Comparison of ENCODE assay signal across 2 cellular contexts in genomic region chr16:73020409-73020884, GRCh38.
TF ChIP-seq lines count a peak whose summit lies in the region.

No MANE protein-coding gene starts in this region.

TF ChIP-seq in A549, 52 proteins besides CTCF, POLR2A, EP300 and RAD21 (continued from another document):
- TF ChIP-seq ATOH8 (CRISPR knock-in tag; IDR thresholded peaks at IDR 0.05; ENCODE audit: low read depth) (peak; percentile 87), BCL3 (IDR thresholded peaks at IDR 0.05) (peak; percentile 75; the same call in 2 of the 3 replicates), JUN (IDR thresholded peaks at IDR 0.05) (peak; percentile 53 to 68; a peak in 4 of 5 replicates), PBX3 (IDR thresholded peaks at IDR 0.05) (peak; percentile 75; the same call in 1 of the 2 replicates), FOSB (CRISPR knock-in tag; IDR thresholded peaks at IDR 0.05) (no peak), GATA3 (IDR thresholded peaks at IDR 0.05; ENCODE audit: borderline replicate concordance) (peak; percentile 84), CBX8 (IDR thresholded peaks at IDR 0.05) (no peak), E2F6 (IDR thresholded peaks at IDR 0.05; ENCODE audit: borderline replicate concordance, low read depth) (peak; percentile 42; the same call in 1 of the 2 replicates), ELK1 (IDR thresholded peaks at IDR 0.05; ENCODE audit: low read depth, low read length) (no peak), EHMT2 (IDR thresholded peaks at IDR 0.05; ENCODE audit: low read depth) (no peak), ZC3H11A (IDR thresholded peaks at IDR 0.05) (no peak), JUNB (IDR thresholded peaks at IDR 0.05) (peak; percentile 91), FOSL2 (IDR thresholded peaks at IDR 0.05) (peak; percentile 95), FOSL2 (CRISPR knock-in tag; IDR thresholded peaks at IDR 0.05) (peak; percentile 94), CHD4 (IDR thresholded peaks at IDR 0.05; ENCODE audit: borderline replicate concordance) (no peak), MAX (IDR thresholded peaks at IDR 0.05) (peak; percentile 77), BHLHE40 (IDR thresholded peaks at IDR 0.05; ENCODE audit: low read depth, low read length) (no peak), RNF2 (IDR thresholded peaks at IDR 0.05; ENCODE audit: borderline replicate concordance, low read depth) (no peak), MAZ (IDR thresholded peaks at IDR 0.05; ENCODE audit: borderline replicate concordance, low read depth, low read length) (no peak), EHF (CRISPR knock-in tag; IDR thresholded peaks at IDR 0.05) (peak; percentile 84), FOXS1 (CRISPR knock-in tag; IDR thresholded peaks at IDR 0.05) (peak; percentile 99), PHF8 (IDR thresholded peaks at IDR 0.05; ENCODE audit: borderline replicate concordance, low read depth) (no peak), HDAC2 (IDR thresholded peaks at IDR 0.05) (no peak), CBX2 (IDR thresholded peaks at IDR 0.05; ENCODE audit: borderline replicate concordance, low read depth) (no peak), MAFK (IDR thresholded peaks at IDR 0.05; ENCODE audit: partially characterized antibody) (peak; percentile 100), CEBPB (IDR thresholded peaks at IDR 0.05) (peak in 1 of 2 experiments; percentile 51; a peak in 3 of 4 replicates), NFE2L2 (conservative IDR thresholded peaks at IDR 0.05; ENCODE audit: low read length) (peak; percentile 100)
TF ChIP-seq in A549: peak in this region for 16.

TF ChIP-seq in IMR-90, 13 proteins besides CTCF, POLR2A, EP300 and RAD21 (continued from another document):
- TF ChIP-seq BHLHE40 (IDR thresholded peaks at IDR 0.05; ENCODE audit: low read depth, low read length): peak; percentile 35; the same call in 1 of the 2 replicates
- TF ChIP-seq USF2 (IDR thresholded peaks at IDR 0.05; ENCODE audit: low read depth, low read length): no peak
- no peak for TF ChIP-seq ELK1 (IDR thresholded peaks at IDR 0.05; ENCODE audit: borderline replicate concordance, low read depth, low read length)
- TF ChIP-seq SMC3 (IDR thresholded peaks at IDR 0.05; ENCODE audit: low read depth, low read length): no peak
- no peak for TF ChIP-seq MAZ (IDR thresholded peaks at IDR 0.05; ENCODE audit: borderline replicate concordance, low read depth, low read length)
- TF ChIP-seq MAFK (IDR thresholded peaks at IDR 0.05; ENCODE audit: low read depth, low read length): peak; percentile 90
